Comparison of ENCODE assay signal across 8 cellular contexts in genomic region chr2:34998726-34999125, GRCh38.
"Had no signal": no experiment of that assay in that cellular context is flagged by ENCODE, and none has a peak within 500 bp of the region (broad histone marks: within the 10 kb centered on the region; RNA-seq: fewer than 3 reads in every experiment).

No MANE protein-coding gene starts in this region.

- ATAC-seq: HCT116, HepG2 had no signal

- H3K36me3 ChIP-seq: HAP-1 had no signal

- H3K4me1 Mint-ChIP-seq: IgD-negative memory B cell had no signal

- H3K27me3 Mint-ChIP-seq: IgD-negative memory B cell had no signal

- H3K4me3 Mint-ChIP-seq: HFFc6, IgD-negative memory B cell had no signal

- H3K4me1 ChIP-seq: HAP-1 had no signal

- H3K27ac Mint-ChIP-seq: HFFc6, IgD-negative memory B cell had no signal

- H3K9me3 ChIP-seq: HAP-1 had no signal

- H3K27ac ChIP-seq: HL-60 had no signal

- H3K4me3 ChIP-seq: HAP-1 had no signal

- H3K36me3 Mint-ChIP-seq: IgD-negative memory B cell had no signal

- DNase-seq: GOT3, H7, HFFc6 had no signal
